Comparison of ENCODE assay signal across 8 cellular contexts in the genomic region with DNA sequence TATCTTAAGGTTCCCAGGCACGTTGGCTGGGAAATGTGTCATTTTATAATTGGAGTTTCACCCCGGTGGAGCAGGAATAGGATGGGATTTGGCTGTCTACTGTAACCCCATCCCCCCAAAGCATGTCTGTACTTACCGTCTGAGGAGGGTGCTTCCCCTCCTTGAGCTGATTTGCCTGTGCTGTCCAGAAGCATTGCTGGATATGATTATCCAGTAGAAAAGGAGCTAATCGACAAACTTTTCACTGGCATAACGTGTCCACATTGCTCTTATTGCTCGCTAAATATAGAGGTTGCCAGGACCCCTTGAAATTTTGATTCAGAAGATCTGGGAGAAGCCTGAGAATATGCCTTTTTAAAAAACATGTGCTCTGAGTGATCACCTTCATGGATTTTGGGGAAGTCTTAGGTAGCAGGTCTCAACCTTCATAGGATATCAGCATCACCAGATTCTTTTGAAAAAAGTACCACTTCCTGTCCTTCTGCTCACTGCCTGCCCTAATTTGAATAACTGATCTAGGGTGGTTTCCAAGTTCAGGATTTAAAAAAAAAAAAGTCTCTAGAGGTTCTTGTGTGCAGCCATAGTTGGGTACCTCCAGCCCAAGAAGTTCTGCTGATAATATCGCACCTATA.
A peak's percentile ranks its signal among the peaks of the same experiment; 100 is the strongest.
DNase-seq lines count a peak whose midpoint lies in the region; ATAC-seq and TF ChIP-seq lines count a peak whose summit lies in the region.

No MANE protein-coding gene starts in this region.

- H3K4me3 Mint-ChIP-seq in activated B cell treated with CpG ODN at 0.5 μM for 24 hours = peak overlapping the region; percentile 76

- no peak overlapping the region for H3K27ac ChIP-seq in tibial artery

- no peaks in the 10 kb centered on the region for H3K36me3 ChIP-seq in tibial artery

- H3K27ac Mint-ChIP-seq in activated B cell treated with CpG ODN at 0.5 μM for 24 hours = peak overlapping the region; percentile 93

- H3K4me1 Mint-ChIP-seq in activated B cell treated with CpG ODN at 0.5 μM for 24 hours = peaks cover 87% of the 10 kb centered on the region

- CTCF ChIA-PET in activated B cell treated with CpG ODN at 0.5 μM for 24 hours (lab: Charles Lee) = interaction anchor here (1.2 to 4.0 kb wide), 4 partner anchors 9 to 28 kb away, joined by 5 to 14 read pairs (median 9); no protein-coding TSS in a partner anchor

- no peaks in the 10 kb centered on the region for H3K36me3 Mint-ChIP-seq in activated B cell treated with CpG ODN at 0.5 μM for 24 hours (ENCODE audit: low read depth)

- no peaks in the 10 kb centered on the region for H3K4me1 ChIP-seq in tibial artery

- H3K9me3 ChIP-seq in tibial artery = no peaks in the 10 kb centered on the region

- H3K9me3 Mint-ChIP-seq in activated B cell treated with CpG ODN at 0.5 μM for 24 hours = no peaks in the 10 kb centered on the region

- ATAC-seq in GM19328 (IDR thresholded peaks at IDR 0.05; ENCODE audit: unreplicated experiment) (peak; percentile 70), HG03064 (IDR thresholded peaks at IDR 0.05; ENCODE audit: low read depth, unreplicated experiment) (peak; percentile 80), activated B cell treated with CpG ODN at 0.5 μM for 24 hours (ENCODE audit: low read depth) (peak; percentile 87)

- H3K4me3 ChIP-seq in foreskin fibroblast (ENCODE audit: low read depth in 1 of 2, low read length in 2 of 2) = no peak overlapping the region
- H3K4me3 ChIP-seq in tibial artery = no peak overlapping the region

- DNase-seq in GDM1 (lab: John Stamatoyannopoulos, UW) (peak; percentile 13), activated B cell treated with CpG ODN at 0.5 μM for 24 hours (no peak), NCI-H2081 (lab: John Stamatoyannopoulos, UW) (no peak), foreskin fibroblast (no peak), tibial artery (no peak)
- no peak for DNase-seq in activated CD4-positive, alpha-beta T cell treated with anti-CD3 and anti-CD28 coated beads, Interleukin-2, amount 50 U/mL, for 48 hours

- intact Hi-C loops in activated B cell treated with CpG ODN at 0.5 μM for 24 hours (cut with micrococcal nuclease) (loop anchor here (1.0 to 5.0 kb wide), 8 partner anchors 10 to 1077 kb away; a partner anchor contains a TSS), tibial artery (cut with DNase I; ENCODE audit: low total_unique reads) (no loop called here)

- H3K27me3 Mint-ChIP-seq in activated B cell treated with CpG ODN at 0.5 μM for 24 hours = no peaks in the 10 kb centered on the region

- peaks cover 0 to 7% of the 10 kb centered on the region in 2 donors for H3K27me3 ChIP-seq in tibial artery

- POLR2A ChIA-PET in activated B cell treated with CpG ODN at 0.5 μM for 24 hours (lab: Charles Lee) = interaction anchor here (0.6 to 1.8 kb wide), 5 partner anchors 9 to 20 kb away, joined by 3 to 14 read pairs (median 4); no protein-coding TSS in a partner anchor

- no peak for TF ChIP-seq CTCF in activated B cell treated with CpG ODN at 0.5 μM for 24 hours (IDR thresholded peaks at IDR 0.05)
- TF ChIP-seq CTCF in foreskin fibroblast (IDR thresholded peaks at IDR 0.05; ENCODE audit: low read depth, low read length) = no peak
- TF ChIP-seq CTCF in tibial artery (IDR thresholded peaks at IDR 0.05) = no peak
